In the genomic region with DNA sequence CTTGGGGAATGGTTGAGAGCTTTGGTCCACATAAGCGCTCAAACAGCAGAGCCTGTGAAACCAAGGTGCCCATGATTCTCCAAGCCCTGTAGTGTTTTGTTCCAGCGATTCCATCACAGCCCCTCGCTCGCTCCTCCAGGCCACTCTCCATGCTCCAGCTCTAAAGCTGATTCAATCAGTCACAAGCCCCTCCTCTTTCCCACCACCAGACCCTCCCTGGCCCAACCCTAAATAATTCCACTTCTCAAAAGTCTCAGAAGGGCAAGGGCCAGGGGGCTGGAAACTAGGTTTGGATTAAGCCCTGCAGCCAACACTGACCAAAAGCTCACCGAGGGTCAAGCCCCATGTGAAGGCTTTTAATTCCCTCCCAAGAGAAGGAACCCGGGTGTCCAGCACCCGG, we compare ENCODE assay signal across 1 cellular context.
A peak's percentile ranks its signal among the peaks of the same experiment; 100 is the strongest.
TF ChIP-seq lines count a peak whose summit lies in the region.

No MANE protein-coding gene starts in this region.

TF ChIP-seq in H1, 55 proteins besides CTCF, POLR2A, EP300 and RAD21:
- TF ChIP-seq TAF1 (IDR thresholded peaks at IDR 0.05; ENCODE audit: low read depth, low read length) (peak; percentile 37; the same call in 1 of the 2 replicates), GABPA (IDR thresholded peaks at IDR 0.05; ENCODE audit: borderline replicate concordance, insufficient read depth, low read length) (no peak)
TF ChIP-seq in H1: peak in this region for 1.
